10 cellular contexts compared by ENCODE assay signal in genomic region chr12:16346931-16347330, GRCh38. TPM values are rescaled to one million over a fixed set of nuclear protein-coding genes. Genes with fewer than 3 reads are reported as not detected.
DNase-seq lines count a peak whose midpoint lies in the region; ATAC-seq, FAIRE-seq and TF ChIP-seq lines count a peak whose summit lies in the region.
"Had no signal": no experiment of that assay in that cellular context is flagged by ENCODE, and none has a peak within 500 bp of the region (broad histone marks: within the 10 kb centered on the region; RNA-seq: fewer than 3 reads in every experiment).

No MANE protein-coding gene starts in this region.

- H2AFZ ChIP-seq in keratinocyte (ENCODE audit: control insufficient read depth, low read length), result no peak overlapping the region

- no peaks in the 10 kb centered on the region for H3K27me3 ChIP-seq in brain microvascular endothelial cell (replicated peaks)
- H3K27me3 ChIP-seq in keratinocyte (ENCODE audit: control insufficient read depth, extremely low read depth, insufficient read depth, low read length), result peaks cover 5% of the 10 kb centered on the region
- peaks cover 0 to 4% (median 0%) of the 10 kb centered on the region in 3 donors for H3K27me3 ChIP-seq in stomach

- H3K9me3 ChIP-seq in keratinocyte (ENCODE audit: control insufficient read depth, low read depth, low read length) (no peaks in the 10 kb centered on the region), stomach (no peaks in the 10 kb centered on the region)

- TF ChIP-seq CTCF in brain microvascular endothelial cell (IDR thresholded peaks at IDR 0.05; ENCODE audit: low read depth, low read length, missing control alignments) (no peak), keratinocyte (optimal IDR thresholded peaks at IDR 0.05 in 1 of 3, IDR thresholded peaks at IDR 0.05 in 1 of 3, conservative IDR thresholded peaks at IDR 0.05 in 1 of 3; ENCODE audit: extremely low read depth in 1 of 3, insufficient read depth in 2 of 3, low read length in 3 of 3) (no peak), stomach (IDR thresholded peaks at IDR 0.05) (no peak)

- DNase-seq in KBM-7 (peak; percentile 40), brain microvascular endothelial cell (no peak), keratinocyte (ENCODE audit: low read depth, low spot score) (no peak), stomach (no peak), dedifferentiated amniotic fluid mesenchymal stem cell (ENCODE audit: extremely low spot score) (no peak), SK-N-DZ (ENCODE audit: low spot score) (no peak)
- no peak for DNase-seq in stimulated activated naive CD8-positive, alpha-beta T cell treated with anti-CD3 and anti-CD28 coated beads, Interleukin-15, Interleukin-2, amounts not matched to agents 100 U/mL and 50 U/mL, for 24 hours
- DNase-seq in activated CD4-positive, CD25-positive, alpha-beta regulatory T cell (lab: John Stamatoyannopoulos, UW), result no peak
- DNase-seq: effector memory CD8-positive, alpha-beta T cell; NCI-H1694 treated with DMSO at 0.1 percent for 48 hours had no signal

- H3K9ac ChIP-seq in keratinocyte (ENCODE audit: control insufficient read depth, extremely low read depth, insufficient read depth, low read length), result no peak overlapping the region

- peak overlapping the region; percentile 89 for H3K27ac ChIP-seq in brain microvascular endothelial cell
- H3K27ac ChIP-seq in keratinocyte (ENCODE audit: control insufficient read depth, insufficient read depth, low read length), result no peak overlapping the region
- peak overlapping the region in 4 of 5 donors; percentile 74 to 84 (median 77) for H3K27ac ChIP-seq in stomach

- H3K4me1 ChIP-seq in keratinocyte (ENCODE audit: control insufficient read depth, extremely low read depth, insufficient read depth, low read length) (peaks cover 5% of the 10 kb centered on the region), stomach (peaks cover 0 to 33% (median 3%) of the 10 kb centered on the region in 4 donors)

- H3K4me2 ChIP-seq in keratinocyte (ENCODE audit: control insufficient read depth, extremely low read depth, insufficient read depth, low read depth, low read length), result peak overlapping the region; percentile 64

- intact Hi-C loops in stomach (cut with DNase I; ENCODE audit: low total_unique reads), result no loop called here

- no peak for TF ChIP-seq POLR2A in stomach (IDR thresholded peaks at IDR 0.05)

- 47 to 64% (median 50%) methylated on average over 6 of the region's 6 CpGs for WGBS in stomach, 5 donors

- H3K9me1 ChIP-seq in keratinocyte (ENCODE audit: control insufficient read depth, extremely low read depth, insufficient read depth, low read length), result no peaks in the 10 kb centered on the region

- in situ Hi-C loops in KBM-7 (cut with MboI; ENCODE audit: low pct_unique_long_range_greater_than_20kb, low sequenced_read_pairs), result no loop called here
- in situ Hi-C loops in brain microvascular endothelial cell (cut with HindIII; ENCODE audit: low pct_ligation_motif_present, low sequenced_read_pairs), result no loop called here

- TF ChIP-seq EP300 in stomach (IDR thresholded peaks at IDR 0.05), result no peak

- H3K36me3 ChIP-seq in brain microvascular endothelial cell (replicated peaks) (no peaks in the 10 kb centered on the region), keratinocyte (ENCODE audit: control insufficient read depth in 2 of 2, extremely low read depth in 1 of 2, insufficient read depth in 2 of 2, low read length in 2 of 2) (no peaks in the 10 kb centered on the region), stomach (no peaks in the 10 kb centered on the region)

- dilution Hi-C loops in keratinocyte (cut with MboI; ENCODE audit: extremely low pct_ligation_motif_present, low sequenced_read_pairs), result no loop called here

- H3K4me3 ChIP-seq in brain microvascular endothelial cell (ENCODE audit: low read depth, low read length), result peak overlapping the region; percentile 60
- no peak overlapping the region for H3K4me3 ChIP-seq in keratinocyte (ENCODE audit: control insufficient read depth in 2 of 3, extremely low read depth in 1 of 3, insufficient read depth in 2 of 3, low read depth in 1 of 3, low read length in 3 of 3)
- peak overlapping the region in 3 of 4 donors; percentile 43 to 55 (median 52) for H3K4me3 ChIP-seq in stomach

- no peak for ATAC-seq in stimulated activated naive CD8-positive, alpha-beta T cell treated with anti-CD3 and anti-CD28 coated beads, Interleukin-15, Interleukin-2, amounts not matched to agents 100 U/mL and 50 U/mL, for 24 hours
- ATAC-seq: effector memory CD8-positive, alpha-beta T cell had no signal

- H3K79me2 ChIP-seq in keratinocyte (ENCODE audit: control insufficient read depth, insufficient read depth, low read length), result peaks cover 3% of the 10 kb centered on the region

- FAIRE-seq in keratinocyte (lab: Jason Lieb, UNC), result no peak

- H4K20me1 ChIP-seq in keratinocyte (ENCODE audit: control insufficient read depth, extremely low read depth, insufficient read depth, low read length), result no peaks in the 10 kb centered on the region

RNA-seq across cellular contexts. Expression of gene MGST1, which starts 0.5 kb away (rescaled TPM):
- polyA plus RNA-seq in keratinocyte (114 to 246 TPM (median 160 TPM) in 3 replicates), stomach (100 to 1,000 TPM in 2 of 3 donors, 10 to 100 TPM in 1; 62.2 to 163 (median 109) TPM)
- polyA plus RNA-seq in keratinocyte (2011; ENCODE audit: low read depth), result 170 TPM
- polyA plus RNA-seq in keratinocyte (2011; cell fraction: cytosol; rRNA removed), result 151 and 321 TPM in 2 replicates
- 139 and 165 TPM in 2 replicates for polyA plus RNA-seq in keratinocyte (2011; cell fraction: nucleus; rRNA removed)
- polyA plus RNA-seq in keratinocyte (2012; ENCODE audit: low replicate concordance), result 64.3 and 145 TPM in 2 replicates
- polyA minus RNA-seq in keratinocyte, result 56.8 to 81.3 TPM (median 78.6 TPM) in 3 replicates
- polyA minus RNA-seq in keratinocyte (2011; cell fraction: cytosol; rRNA and poly(A)+ RNA removed), result 68.5 TPM
- 32.6 and 47.9 TPM in 2 replicates for polyA minus RNA-seq in keratinocyte (2011; cell fraction: nucleus; rRNA and poly(A)+ RNA removed)
- 100 to 1,000 TPM in 2 of 5 donors, 10 to 100 TPM in 3; 54.7 to 171 (median 67.8) TPM for total RNA-seq in stomach
- not detected in 2 replicates for polyA plus RNA-seq in SK-N-DZ (2014; cell fraction: cytosol; rRNA removed)
- 0.18 and 1.5 TPM in 2 replicates for polyA plus RNA-seq in SK-N-DZ (2014; cell fraction: nucleus; rRNA removed)

Comparison
In these comparisons a context has a peak if more than half of its experiments do, and no peak if none do; other contexts are left out.
1. H3K4me3 ChIP-seq: peak in brain microvascular endothelial cell (single experiment) and stomach (3 of 4); none in keratinocyte (0 of 3).